Comparison of ENCODE assay signal across 1 cellular context in the genomic region with DNA sequence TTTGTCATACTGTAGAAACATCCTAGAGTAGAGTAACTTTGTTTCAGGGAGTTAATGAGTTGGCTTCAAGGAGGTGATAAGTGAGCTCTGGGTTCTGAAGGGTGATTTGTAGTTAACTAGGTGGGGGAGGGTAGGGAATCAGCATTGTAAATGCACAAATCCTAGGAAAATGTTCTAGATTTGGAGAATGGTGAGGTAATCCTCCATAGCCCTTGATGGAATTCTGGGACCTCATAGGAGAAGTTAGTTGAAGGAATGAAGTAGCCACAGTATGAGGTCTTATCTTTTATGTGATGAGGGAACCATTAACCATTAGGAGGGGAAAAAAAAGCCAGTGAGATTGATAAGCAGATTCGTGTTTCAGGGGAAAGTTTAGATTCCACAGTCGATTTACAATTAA.
TF ChIP-seq lines count a peak whose summit lies in the region.

No MANE protein-coding gene starts in this region.

TF ChIP-seq in K562, 482 proteins besides CTCF, POLR2A, EP300 and RAD21 (continued from another document and continues in another):
- TF ChIP-seq, protein P1, sequence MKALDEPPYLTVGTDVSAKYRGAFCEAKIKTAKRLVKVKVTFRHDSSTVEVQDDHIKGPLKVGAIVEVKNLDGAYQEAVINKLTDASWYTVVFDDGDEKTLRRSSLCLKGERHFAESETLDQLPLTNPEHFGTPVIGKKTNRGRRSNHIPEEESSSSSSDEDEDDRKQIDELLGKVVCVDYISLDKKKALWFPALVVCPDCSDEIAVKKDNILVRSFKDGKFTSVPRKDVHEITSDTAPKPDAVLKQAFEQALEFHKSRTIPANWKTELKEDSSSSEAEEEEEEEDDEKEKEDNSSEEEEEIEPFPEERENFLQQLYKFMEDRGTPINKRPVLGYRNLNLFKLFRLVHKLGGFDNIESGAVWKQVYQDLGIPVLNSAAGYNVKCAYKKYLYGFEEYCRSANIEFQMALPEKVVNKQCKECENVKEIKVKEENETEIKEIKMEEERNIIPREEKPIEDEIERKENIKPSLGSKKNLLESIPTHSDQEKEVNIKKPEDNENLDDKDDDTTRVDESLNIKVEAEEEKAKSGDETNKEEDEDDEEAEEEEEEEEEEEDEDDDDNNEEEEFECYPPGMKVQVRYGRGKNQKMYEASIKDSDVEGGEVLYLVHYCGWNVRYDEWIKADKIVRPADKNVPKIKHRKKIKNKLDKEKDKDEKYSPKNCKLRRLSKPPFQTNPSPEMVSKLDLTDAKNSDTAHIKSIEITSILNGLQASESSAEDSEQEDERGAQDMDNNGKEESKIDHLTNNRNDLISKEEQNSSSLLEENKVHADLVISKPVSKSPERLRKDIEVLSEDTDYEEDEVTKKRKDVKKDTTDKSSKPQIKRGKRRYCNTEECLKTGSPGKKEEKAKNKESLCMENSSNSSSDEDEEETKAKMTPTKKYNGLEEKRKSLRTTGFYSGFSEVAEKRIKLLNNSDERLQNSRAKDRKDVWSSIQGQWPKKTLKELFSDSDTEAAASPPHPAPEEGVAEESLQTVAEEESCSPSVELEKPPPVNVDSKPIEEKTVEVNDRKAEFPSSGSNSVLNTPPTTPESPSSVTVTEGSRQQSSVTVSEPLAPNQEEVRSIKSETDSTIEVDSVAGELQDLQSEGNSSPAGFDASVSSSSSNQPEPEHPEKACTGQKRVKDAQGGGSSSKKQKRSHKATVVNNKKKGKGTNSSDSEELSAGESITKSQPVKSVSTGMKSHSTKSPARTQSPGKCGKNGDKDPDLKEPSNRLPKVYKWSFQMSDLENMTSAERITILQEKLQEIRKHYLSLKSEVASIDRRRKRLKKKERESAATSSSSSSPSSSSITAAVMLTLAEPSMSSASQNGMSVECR (CRISPR knock-in tag; IDR thresholded peaks at IDR 0.05), result no peak
- TF ChIP-seq TAF15 (IDR thresholded peaks at IDR 0.05; ENCODE audit: low read depth, low read length), result no peak
- no peak for TF ChIP-seq GTF2A2 (tag; IDR thresholded peaks at IDR 0.05)
- TF ChIP-seq, protein P2, sequence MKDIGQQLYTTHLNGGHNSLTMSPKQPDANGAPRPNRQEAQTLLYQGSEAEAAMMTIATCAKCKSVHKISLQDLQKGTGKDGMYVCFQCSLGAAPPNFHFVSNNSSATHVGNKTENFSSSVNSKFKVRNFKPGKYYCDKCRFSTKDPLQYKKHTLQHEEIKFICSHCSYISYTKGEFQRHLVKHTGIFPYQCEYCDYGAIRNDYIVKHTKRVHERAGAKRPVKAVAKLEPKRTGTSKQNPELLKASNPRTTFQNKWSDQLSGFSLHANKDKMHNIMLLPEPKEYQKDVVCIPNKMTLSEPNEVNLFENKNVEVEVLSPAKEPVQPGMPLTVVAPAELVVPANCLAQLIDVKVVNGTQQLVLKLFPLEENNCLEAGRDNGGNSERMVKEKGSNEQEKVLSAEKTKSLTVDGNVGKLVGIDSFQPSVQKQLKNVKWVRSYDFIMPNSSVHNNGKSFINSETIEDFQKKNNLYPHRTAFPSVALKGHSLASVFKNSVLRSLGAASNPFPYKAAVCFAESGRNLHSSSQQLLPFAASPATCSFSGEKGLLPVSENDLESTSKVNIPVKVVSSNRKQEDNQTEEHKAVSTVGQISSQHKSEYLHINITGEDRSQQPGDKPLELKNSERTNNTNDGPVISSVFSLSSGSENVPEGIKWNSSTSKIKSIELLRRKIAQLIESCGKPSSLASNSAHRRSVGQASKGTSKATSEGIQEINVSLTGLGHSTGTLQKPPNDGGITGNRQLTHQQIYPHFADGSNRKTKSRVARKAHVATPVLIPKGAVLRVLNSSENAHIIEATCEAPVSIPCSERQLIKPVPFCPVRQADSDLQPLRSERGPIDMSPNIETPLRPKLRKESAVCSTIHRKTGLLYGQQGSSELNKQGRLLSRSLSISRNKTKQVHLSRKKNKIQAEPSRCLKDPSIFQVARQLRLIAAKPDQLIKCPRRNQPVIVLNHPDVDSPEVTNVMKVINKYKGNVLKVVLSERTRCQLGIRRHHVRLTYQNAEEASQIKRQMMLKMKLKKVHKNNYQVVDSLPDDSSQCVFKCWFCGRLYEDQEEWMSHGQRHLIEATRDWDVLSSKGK (CRISPR knock-in tag; IDR thresholded peaks at IDR 0.05), result no peak
- 0 out of 2 replicates have a peak, but pooled peaks have one; percentile 13 for TF ChIP-seq GATAD2B (IDR thresholded peaks at IDR 0.05; ENCODE audit: borderline replicate concordance)
- no peak for TF ChIP-seq BHLHE40 (IDR thresholded peaks at IDR 0.05; ENCODE audit: low read length)
- no peak for TF ChIP-seq XRCC4 (IDR thresholded peaks at IDR 0.05; ENCODE audit: extremely low read depth, insufficient read depth, insufficient read length)
- TF ChIP-seq ZFP36 (IDR thresholded peaks at IDR 0.05; ENCODE audit: low read depth, low read length, partially characterized antibody), result no peak
- TF ChIP-seq MEIS2 (IDR thresholded peaks at IDR 0.05; ENCODE audit: partially characterized antibody), result no peak
- TF ChIP-seq, protein P3, sequence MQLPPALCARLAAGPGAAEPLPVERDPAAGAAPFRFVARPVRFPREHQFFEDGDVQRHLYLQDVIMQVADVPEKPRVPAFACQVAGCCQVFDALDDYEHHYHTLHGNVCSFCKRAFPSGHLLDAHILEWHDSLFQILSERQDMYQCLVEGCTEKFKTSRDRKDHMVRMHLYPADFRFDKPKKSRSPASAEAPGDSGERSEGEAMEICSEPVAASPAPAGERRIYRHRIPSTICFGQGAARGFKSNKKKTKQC (CRISPR knock-in tag; IDR thresholded peaks at IDR 0.05), result no peak
- TF ChIP-seq ADNP (tag; IDR thresholded peaks at IDR 0.05), result 0 out of 2 replicates have a peak, but pooled peaks have one; percentile 41
- no peak for TF ChIP-seq ARHGAP35 (IDR thresholded peaks at IDR 0.05; ENCODE audit: partially characterized antibody)
- no peak for TF ChIP-seq PHTF2 (CRISPR knock-in tag; IDR thresholded peaks at IDR 0.05)
- no peak for TF ChIP-seq MTA1 (IDR thresholded peaks at IDR 0.05; ENCODE audit: borderline replicate concordance)
- TF ChIP-seq, protein P4, sequence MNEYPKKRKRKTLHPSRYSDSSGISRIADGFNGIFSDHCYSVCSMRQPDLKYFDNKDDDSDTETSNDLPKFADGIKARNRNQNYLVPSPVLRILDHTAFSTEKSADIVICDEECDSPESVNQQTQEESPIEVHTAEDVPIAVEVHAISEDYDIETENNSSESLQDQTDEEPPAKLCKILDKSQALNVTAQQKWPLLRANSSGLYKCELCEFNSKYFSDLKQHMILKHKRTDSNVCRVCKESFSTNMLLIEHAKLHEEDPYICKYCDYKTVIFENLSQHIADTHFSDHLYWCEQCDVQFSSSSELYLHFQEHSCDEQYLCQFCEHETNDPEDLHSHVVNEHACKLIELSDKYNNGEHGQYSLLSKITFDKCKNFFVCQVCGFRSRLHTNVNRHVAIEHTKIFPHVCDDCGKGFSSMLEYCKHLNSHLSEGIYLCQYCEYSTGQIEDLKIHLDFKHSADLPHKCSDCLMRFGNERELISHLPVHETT (CRISPR knock-in tag; conservative IDR thresholded peaks at IDR 0.05 in 1 of 2, IDR thresholded peaks at IDR 0.05 in 1 of 2), result no peak
- no peak for TF ChIP-seq SMAD1 (IDR thresholded peaks at IDR 0.05; ENCODE audit: low read depth, low read length, partially characterized antibody)
- TF ChIP-seq PRMT5 (CRISPR knock-in tag; IDR thresholded peaks at IDR 0.05), result no peak
- TF ChIP-seq ZNF436 (CRISPR knock-in tag; IDR thresholded peaks at IDR 0.05), result no peak
- no peak for TF ChIP-seq MCM7 (IDR thresholded peaks at IDR 0.05)
- TF ChIP-seq, protein P5, sequence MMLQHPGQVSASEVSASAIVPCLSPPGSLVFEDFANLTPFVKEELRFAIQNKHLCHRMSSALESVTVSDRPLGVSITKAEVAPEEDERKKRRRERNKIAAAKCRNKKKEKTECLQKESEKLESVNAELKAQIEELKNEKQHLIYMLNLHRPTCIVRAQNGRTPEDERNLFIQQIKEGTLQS (IDR thresholded peaks at IDR 0.05), result no peak
- TF ChIP-seq, protein P5 (CRISPR knock-in tag; conservative IDR thresholded peaks at IDR 0.05), result no peak
- no peak for TF ChIP-seq SETDB1 (IDR thresholded peaks at IDR 0.05; ENCODE audit: low read length)
- TF ChIP-seq ZFP1 (CRISPR knock-in tag; IDR thresholded peaks at IDR 0.05), result no peak
- TF ChIP-seq ARID1B (IDR thresholded peaks at IDR 0.05), result no peak
- peak in 1 of 2 experiments; percentile 13; a peak in 1 of 4 replicates for TF ChIP-seq KDM1A (IDR thresholded peaks at IDR 0.05)
- no peak for TF ChIP-seq SUPT5H (IDR thresholded peaks at IDR 0.05)
- TF ChIP-seq, protein P6, sequence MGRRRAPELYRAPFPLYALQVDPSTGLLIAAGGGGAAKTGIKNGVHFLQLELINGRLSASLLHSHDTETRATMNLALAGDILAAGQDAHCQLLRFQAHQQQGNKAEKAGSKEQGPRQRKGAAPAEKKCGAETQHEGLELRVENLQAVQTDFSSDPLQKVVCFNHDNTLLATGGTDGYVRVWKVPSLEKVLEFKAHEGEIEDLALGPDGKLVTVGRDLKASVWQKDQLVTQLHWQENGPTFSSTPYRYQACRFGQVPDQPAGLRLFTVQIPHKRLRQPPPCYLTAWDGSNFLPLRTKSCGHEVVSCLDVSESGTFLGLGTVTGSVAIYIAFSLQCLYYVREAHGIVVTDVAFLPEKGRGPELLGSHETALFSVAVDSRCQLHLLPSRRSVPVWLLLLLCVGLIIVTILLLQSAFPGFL (CRISPR knock-in tag; IDR thresholded peaks at IDR 0.05), result no peak
- no peak for TF ChIP-seq ZNF507 (tag; conservative IDR thresholded peaks at IDR 0.05)
- no peak for TF ChIP-seq ZNF41 (CRISPR knock-in tag; conservative IDR thresholded peaks at IDR 0.05)
- TF ChIP-seq, protein P7, sequence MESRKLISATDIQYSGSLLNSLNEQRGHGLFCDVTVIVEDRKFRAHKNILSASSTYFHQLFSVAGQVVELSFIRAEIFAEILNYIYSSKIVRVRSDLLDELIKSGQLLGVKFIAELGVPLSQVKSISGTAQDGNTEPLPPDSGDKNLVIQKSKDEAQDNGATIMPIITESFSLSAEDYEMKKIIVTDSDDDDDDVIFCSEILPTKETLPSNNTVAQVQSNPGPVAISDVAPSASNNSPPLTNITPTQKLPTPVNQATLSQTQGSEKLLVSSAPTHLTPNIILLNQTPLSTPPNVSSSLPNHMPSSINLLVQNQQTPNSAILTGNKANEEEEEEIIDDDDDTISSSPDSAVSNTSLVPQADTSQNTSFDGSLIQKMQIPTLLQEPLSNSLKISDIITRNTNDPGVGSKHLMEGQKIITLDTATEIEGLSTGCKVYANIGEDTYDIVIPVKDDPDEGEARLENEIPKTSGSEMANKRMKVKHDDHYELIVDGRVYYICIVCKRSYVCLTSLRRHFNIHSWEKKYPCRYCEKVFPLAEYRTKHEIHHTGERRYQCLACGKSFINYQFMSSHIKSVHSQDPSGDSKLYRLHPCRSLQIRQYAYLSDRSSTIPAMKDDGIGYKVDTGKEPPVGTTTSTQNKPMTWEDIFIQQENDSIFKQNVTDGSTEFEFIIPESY (CRISPR knock-in tag; IDR thresholded peaks at IDR 0.05), result no peak
- TF ChIP-seq, protein P8, sequence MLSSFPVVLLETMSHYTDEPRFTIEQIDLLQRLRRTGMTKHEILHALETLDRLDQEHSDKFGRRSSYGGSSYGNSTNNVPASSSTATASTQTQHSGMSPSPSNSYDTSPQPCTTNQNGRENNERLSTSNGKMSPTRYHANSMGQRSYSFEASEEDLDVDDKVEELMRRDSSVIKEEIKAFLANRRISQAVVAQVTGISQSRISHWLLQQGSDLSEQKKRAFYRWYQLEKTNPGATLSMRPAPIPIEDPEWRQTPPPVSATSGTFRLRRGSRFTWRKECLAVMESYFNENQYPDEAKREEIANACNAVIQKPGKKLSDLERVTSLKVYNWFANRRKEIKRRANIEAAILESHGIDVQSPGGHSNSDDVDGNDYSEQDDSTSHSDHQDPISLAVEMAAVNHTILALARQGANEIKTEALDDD (IDR thresholded peaks at IDR 0.05), result peak; percentile 87
- TF ChIP-seq ZNF140 (CRISPR knock-in tag; IDR thresholded peaks at IDR 0.05), result no peak
- TF ChIP-seq ZNF24 (IDR thresholded peaks at IDR 0.05), result peak; percentile 74; the same call in 1 of the 2 replicates
- no peak for TF ChIP-seq BCL6 (CRISPR knock-in tag; IDR thresholded peaks at IDR 0.05)
- no peak for TF ChIP-seq ZNF184 (CRISPR knock-in tag; IDR thresholded peaks at IDR 0.05)
- no peak for TF ChIP-seq ZNF239 (CRISPR knock-in tag; IDR thresholded peaks at IDR 0.05)
- TF ChIP-seq, protein P9, sequence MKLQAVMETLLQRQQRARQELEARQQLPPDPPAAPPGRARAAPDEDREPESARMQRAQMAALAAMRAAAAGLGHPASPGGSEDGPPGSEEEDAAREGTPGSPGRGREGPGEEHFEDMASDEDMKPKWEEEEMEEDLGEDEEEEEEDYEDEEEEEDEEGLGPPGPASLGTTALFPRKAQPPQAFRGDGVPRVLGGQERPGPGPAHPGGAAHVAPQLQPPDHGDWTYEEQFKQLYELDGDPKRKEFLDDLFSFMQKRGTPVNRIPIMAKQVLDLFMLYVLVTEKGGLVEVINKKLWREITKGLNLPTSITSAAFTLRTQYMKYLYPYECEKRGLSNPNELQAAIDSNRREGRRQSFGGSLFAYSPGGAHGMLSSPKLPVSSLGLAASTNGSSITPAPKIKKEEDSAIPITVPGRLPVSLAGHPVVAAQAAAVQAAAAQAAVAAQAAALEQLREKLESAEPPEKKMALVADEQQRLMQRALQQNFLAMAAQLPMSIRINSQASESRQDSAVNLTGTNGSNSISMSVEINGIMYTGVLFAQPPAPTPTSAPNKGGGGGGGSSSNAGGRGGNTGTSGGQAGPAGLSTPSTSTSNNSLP (IDR thresholded peaks at IDR 0.05; ENCODE audit: borderline replicate concordance, low read depth, low read length), result 0 out of 2 replicates have a peak, but pooled peaks have one; percentile 12
- no peak for TF ChIP-seq ZNF830 (CRISPR knock-in tag; IDR thresholded peaks at IDR 0.05)
- TF ChIP-seq KAT7 (CRISPR knock-in tag; IDR thresholded peaks at IDR 0.05; ENCODE audit: borderline replicate concordance), result no peak
- TF ChIP-seq MTA2 (IDR thresholded peaks at IDR 0.05; ENCODE audit: low read depth), result no peak
- peak; percentile 52; the same call in 1 of the 2 replicates for TF ChIP-seq DPF2 (IDR thresholded peaks at IDR 0.05)
- TF ChIP-seq, protein P10, sequence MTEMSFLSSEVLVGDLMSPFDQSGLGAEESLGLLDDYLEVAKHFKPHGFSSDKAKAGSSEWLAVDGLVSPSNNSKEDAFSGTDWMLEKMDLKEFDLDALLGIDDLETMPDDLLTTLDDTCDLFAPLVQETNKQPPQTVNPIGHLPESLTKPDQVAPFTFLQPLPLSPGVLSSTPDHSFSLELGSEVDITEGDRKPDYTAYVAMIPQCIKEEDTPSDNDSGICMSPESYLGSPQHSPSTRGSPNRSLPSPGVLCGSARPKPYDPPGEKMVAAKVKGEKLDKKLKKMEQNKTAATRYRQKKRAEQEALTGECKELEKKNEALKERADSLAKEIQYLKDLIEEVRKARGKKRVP (CRISPR knock-in tag; IDR thresholded peaks at IDR 0.05), result no peak
